ENCODE assay signal across 28 cellular contexts in the genomic region with DNA sequence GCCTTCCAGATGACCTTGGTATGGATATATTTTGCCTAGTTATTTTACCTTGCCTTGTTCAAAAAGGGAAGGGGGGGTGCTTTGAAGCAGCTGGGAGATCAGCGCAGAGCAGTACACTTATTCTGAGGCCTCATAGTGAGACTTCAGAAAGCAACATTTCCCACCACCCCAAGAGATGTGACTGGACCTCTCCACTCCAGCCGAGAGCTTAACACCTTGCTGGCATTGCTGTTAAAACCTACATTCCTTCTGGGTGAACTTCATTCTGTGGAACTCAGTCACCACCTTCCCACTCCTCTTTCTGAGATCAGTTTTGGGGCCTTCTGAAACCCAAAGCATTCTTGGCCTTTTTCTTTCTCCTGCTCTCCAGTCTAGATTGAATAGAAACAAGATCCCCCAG.
"Had no signal": no experiment of that assay in that cellular context is flagged by ENCODE, and none has a peak within 500 bp of the region (broad histone marks: within the 10 kb centered on the region; RNA-seq: fewer than 3 reads in every experiment).

No MANE protein-coding gene starts in this region.

- DNase-seq: stimulated activated CD4-positive, alpha-beta T cell treated with anti-CD3 and anti-CD28 coated beads, Interleukin-2, amount 100 ng/mL, for 48 hours; stimulated activated CD4-positive, alpha-beta T cell treated with anti-CD3 and anti-CD28 coated beads, Interleukin-4, amount 100 ng/mL, for 1 hour; stimulated activated CD4-positive, alpha-beta T cell treated with anti-CD3 and anti-CD28 coated beads, Interleukin-4, amount 100 ng/mL, for 24 hours; stimulated activated CD4-positive, alpha-beta T cell treated with anti-CD3 and anti-CD28 coated beads, Interleukin-4, amount 100 ng/mL, for 4 hours; stimulated activated CD8-positive, alpha-beta memory T cell treated with anti-CD3 and anti-CD28 coated beads, Interleukin-4, amount 100 ng/mL, for 48 hours; stimulated activated naive B cell treated with anti-CD40 and anti-IgM and Interleukin-4, amounts not matched to agents 10 μg/mL and 1 μg/mL and 100 μg/mL, for 72 hours; stimulated activated naive CD4-positive, alpha-beta T cell; stimulated activated naive CD4-positive, alpha-beta T cell treated with Interleukin-2 at 50 U/mL for 16 hours; stimulated activated naive CD8-positive, alpha-beta T cell treated with anti-CD3 and anti-CD28 coated beads, Interleukin-15, amount 100 ng/mL, for 72 hours; stimulated activated naive CD8-positive, alpha-beta T cell treated with anti-CD3 and anti-CD28 coated beads, Interleukin-15, Interleukin-2, amounts not matched to agents 100 U/mL and 50 U/mL, for 24 hours; stomach; substantia nigra; testis; thyroid gland; tibial artery; transverse colon; trophoblast cell; upper lobe of left lung; upper lobe of right lung; uterus had no signal

- H3K27ac ChIP-seq: stomach, suprapubic skin, testis, thoracic aorta, thyroid gland, tibial artery, tibial nerve, transverse colon, upper lobe of left lung, upper lobe of right lung, uterus, vagina had no signal

- H3K4me1 ChIP-seq: stomach, suprapubic skin, testis, thyroid gland, tibial nerve, transverse colon, upper lobe of left lung, upper lobe of right lung, uterus, vagina had no signal

- H3K4me3 ChIP-seq: stomach, suprapubic skin, testis, thoracic aorta, thyroid gland, tibial artery, tibial nerve, transverse colon, upper lobe of left lung, upper lobe of right lung, uterus, vagina had no signal

- H3K9me3 ChIP-seq: stomach, suprapubic skin, testis, thoracic aorta, thyroid gland, tibial artery, tibial nerve, transverse colon, upper lobe of left lung, upper lobe of right lung, uterus, vagina had no signal

- H3K27me3 Mint-ChIP-seq: stimulated activated naive CD8-positive, alpha-beta T cell treated with anti-CD3 and anti-CD28 coated beads, Interleukin-15, amount 100 ng/mL, for 72 hours had no signal

- H3K36me3 ChIP-seq: stomach, suprapubic skin, thoracic aorta, thyroid gland, tibial artery, tibial nerve, transverse colon, upper lobe of left lung, upper lobe of right lung, uterus, vagina had no signal

- H3K4me1 Mint-ChIP-seq: stimulated activated effector memory CD8-positive, alpha-beta T cell treated with anti-CD3 and anti-CD28 coated beads, Interleukin-12 subunit alpha, Interleukin-12 subunit beta, amount 100 ng/mL, for 72 hours; stimulated activated memory B cell treated with anti-CD40 and anti-IgM and Interleukin-4, amounts not matched to agents 10 μg/mL and 1 μg/mL and 100 μg/mL, for 72 hours; stimulated activated naive B cell treated with anti-CD40 and anti-IgM and Interleukin-4, amounts not matched to agents 10 μg/mL and 1 μg/mL and 100 μg/mL, for 72 hours; stimulated activated naive CD8-positive, alpha-beta T cell treated with anti-CD3 and anti-CD28 coated beads, Interleukin-15, amount 100 ng/mL, for 72 hours had no signal

- H3K27ac Mint-ChIP-seq: stimulated activated effector memory CD8-positive, alpha-beta T cell treated with anti-CD3 and anti-CD28 coated beads, Interleukin-12 subunit alpha, Interleukin-12 subunit beta, amount 100 ng/mL, for 72 hours; stimulated activated memory B cell treated with anti-CD40 and anti-IgM and Interleukin-4, amounts not matched to agents 10 μg/mL and 1 μg/mL and 100 μg/mL, for 72 hours; stimulated activated naive B cell treated with anti-CD40 and anti-IgM and Interleukin-4, amounts not matched to agents 10 μg/mL and 1 μg/mL and 100 μg/mL, for 72 hours; stimulated activated naive CD8-positive, alpha-beta T cell treated with anti-CD3 and anti-CD28 coated beads, Interleukin-15, Interleukin-2, amounts not matched to agents 100 ng/mL and 50 ng/mL, for 24 hours; type B pancreatic cell had no signal

- ATAC-seq: stimulated activated effector memory CD8-positive, alpha-beta T cell treated with anti-CD3 and anti-CD28 coated beads, Interleukin-12 subunit alpha, Interleukin-12 subunit beta, amount 100 ng/mL, for 72 hours; stimulated activated memory B cell treated with anti-CD40 and anti-IgM and Interleukin-4, amounts not matched to agents 10 μg/mL and 1 μg/mL and 100 μg/mL, for 72 hours; stimulated activated naive B cell treated with anti-CD40 and anti-IgM and Interleukin-4, amounts not matched to agents 10 μg/mL and 1 μg/mL and 100 μg/mL, for 72 hours; stimulated activated naive CD8-positive, alpha-beta T cell treated with anti-CD3 and anti-CD28 coated beads, Interleukin-15, amount 100 ng/mL, for 72 hours; stimulated activated naive CD8-positive, alpha-beta T cell treated with anti-CD3 and anti-CD28 coated beads, Interleukin-15, Interleukin-2, amounts not matched to agents 100 U/mL and 50 U/mL, for 24 hours; upper lobe of right lung had no signal

- H3K27me3 ChIP-seq: stomach, suprapubic skin, testis, thyroid gland, tibial artery, tibial nerve, transverse colon, upper lobe of left lung, upper lobe of right lung, uterus, vagina had no signal

- H3K4me3 Mint-ChIP-seq: stimulated activated effector memory CD8-positive, alpha-beta T cell treated with anti-CD3 and anti-CD28 coated beads, Interleukin-12 subunit alpha, Interleukin-12 subunit beta, amount 100 ng/mL, for 72 hours; stimulated activated memory B cell treated with anti-CD40 and anti-IgM and Interleukin-4, amounts not matched to agents 10 μg/mL and 1 μg/mL and 100 μg/mL, for 72 hours; stimulated activated naive B cell treated with anti-CD40 and anti-IgM and Interleukin-4, amounts not matched to agents 10 μg/mL and 1 μg/mL and 100 μg/mL, for 72 hours; stimulated activated naive CD8-positive, alpha-beta T cell treated with anti-CD3 and anti-CD28 coated beads, Interleukin-15, amount 100 ng/mL, for 72 hours; stimulated activated naive CD8-positive, alpha-beta T cell treated with anti-CD3 and anti-CD28 coated beads, Interleukin-15, Interleukin-2, amounts not matched to agents 100 ng/mL and 50 ng/mL, for 24 hours; type B pancreatic cell had no signal

- H3K9me3 Mint-ChIP-seq: stimulated activated effector memory CD8-positive, alpha-beta T cell treated with anti-CD3 and anti-CD28 coated beads, Interleukin-12 subunit alpha, Interleukin-12 subunit beta, amount 100 ng/mL, for 72 hours; stimulated activated memory B cell treated with anti-CD40 and anti-IgM and Interleukin-4, amounts not matched to agents 10 μg/mL and 1 μg/mL and 100 μg/mL, for 72 hours; stimulated activated naive B cell treated with anti-CD40 and anti-IgM and Interleukin-4, amounts not matched to agents 10 μg/mL and 1 μg/mL and 100 μg/mL, for 72 hours; stimulated activated naive CD8-positive, alpha-beta T cell treated with anti-CD3 and anti-CD28 coated beads, Interleukin-15, amount 100 ng/mL, for 72 hours; stimulated activated naive CD8-positive, alpha-beta T cell treated with anti-CD3 and anti-CD28 coated beads, Interleukin-15, Interleukin-2, amounts not matched to agents 100 ng/mL and 50 ng/mL, for 24 hours; type B pancreatic cell had no signal

- H3K36me3 Mint-ChIP-seq: stimulated activated effector memory CD8-positive, alpha-beta T cell treated with anti-CD3 and anti-CD28 coated beads, Interleukin-12 subunit alpha, Interleukin-12 subunit beta, amount 100 ng/mL, for 72 hours; stimulated activated memory B cell treated with anti-CD40 and anti-IgM and Interleukin-4, amounts not matched to agents 10 μg/mL and 1 μg/mL and 100 μg/mL, for 72 hours; stimulated activated naive B cell treated with anti-CD40 and anti-IgM and Interleukin-4, amounts not matched to agents 10 μg/mL and 1 μg/mL and 100 μg/mL, for 72 hours; type B pancreatic cell had no signal
